ENCODE assay signal across 8 cellular contexts in the genomic region with DNA sequence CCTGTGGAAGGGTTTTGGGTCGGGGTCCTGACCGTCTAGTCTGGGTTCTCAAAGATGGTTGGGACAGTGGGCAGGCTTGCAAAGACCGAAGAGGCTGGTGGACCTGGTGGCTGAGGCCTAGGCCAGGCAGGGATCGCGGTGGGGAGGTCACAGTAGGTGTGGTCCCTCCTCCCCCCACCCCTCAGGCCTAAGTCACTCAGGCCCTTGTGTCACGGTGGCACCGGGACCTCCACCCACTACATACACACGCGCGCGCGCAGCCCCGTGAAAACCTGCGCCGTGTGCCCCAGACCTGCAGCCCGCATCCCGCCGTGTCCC. TPM values are rescaled to one million over a fixed set of nuclear protein-coding genes. Genes with fewer than 3 reads are reported as not detected.
A peak's percentile ranks its signal among the peaks of the same experiment; 100 is the strongest.
DNase-seq lines count a peak whose midpoint lies in the region; ATAC-seq and TF ChIP-seq lines count a peak whose summit lies in the region.

No MANE protein-coding gene starts in this region.

- no peak overlapping the region for H3K4ac ChIP-seq in mesendoderm (ENCODE audit: low read depth, low read length)

- no peaks in the 10 kb centered on the region for H3K79me2 ChIP-seq in mesendoderm (ENCODE audit: control insufficient read depth, insufficient read depth, low read length)

- peak overlapping the region; percentile 42 for H3K4me2 ChIP-seq in mesendoderm (ENCODE audit: low read length)

- H2BK120ac ChIP-seq in mesendoderm (ENCODE audit: low read depth, low read length): no peak overlapping the region

- no peak overlapping the region for H3K18ac ChIP-seq in mesendoderm (ENCODE audit: low read length)

- no peak overlapping the region for H2BK15ac ChIP-seq in mesendoderm (replicated peaks; ENCODE audit: low read depth)

- H3K9ac ChIP-seq in mesendoderm (ENCODE audit: low read length): peak overlapping the region; percentile 60

- H3K56ac ChIP-seq in mesendoderm (ENCODE audit: low read length): peak overlapping the region; percentile 73

- H3K36me3 ChIP-seq in effector memory CD4-positive, alpha-beta T cell (ENCODE audit: control insufficient read depth, insufficient read depth, low read length): peaks cover 36% of the 10 kb centered on the region
- H3K36me3 ChIP-seq in mesendoderm (ENCODE audit: control insufficient read depth, insufficient read depth, low read length) (peaks cover 5% of the 10 kb centered on the region), thoracic aorta (peaks cover 6% of the 10 kb centered on the region)

- H4K5ac ChIP-seq in mesendoderm (ENCODE audit: low read length): no peak overlapping the region

- no peak overlapping the region for H2AK5ac ChIP-seq in mesendoderm (ENCODE audit: low read length)

- no peak overlapping the region for H2BK5ac ChIP-seq in mesendoderm (ENCODE audit: low read length)

- H3K27me3 ChIP-seq in effector memory CD4-positive, alpha-beta T cell (replicated peaks; ENCODE audit: control insufficient read depth, insufficient read depth, low read length, poor library complexity, severe bottlenecking): peaks cover 5% of the 10 kb centered on the region
- H3K27me3 ChIP-seq in mesendoderm (ENCODE audit: insufficient read depth, low read length, poor library complexity) (no peaks in the 10 kb centered on the region), thoracic aorta (replicated peaks; ENCODE audit: insufficient read depth) (no peaks in the 10 kb centered on the region)

- H3K79me1 ChIP-seq in mesendoderm (ENCODE audit: low read length): no peaks in the 10 kb centered on the region

- no peak for ATAC-seq in thoracic aorta (ENCODE audit: insufficient number of reproducible peaks, low FRiP score, low read depth)
- ATAC-seq in GM19467 (IDR thresholded peaks at IDR 0.05; ENCODE audit: unreplicated experiment): no peak

- no peak overlapping the region for H4K8ac ChIP-seq in mesendoderm (ENCODE audit: low read depth, low read length)

- H3K23ac ChIP-seq in mesendoderm (ENCODE audit: low read length): no peak overlapping the region

- peak overlapping the region; percentile 71 for H3K4me3 ChIP-seq in effector memory CD4-positive, alpha-beta T cell (ENCODE audit: insufficient read depth, low read depth, low read length, poor library complexity, severe bottlenecking)
- H3K4me3 ChIP-seq in mesendoderm (ENCODE audit: low read length): no peak overlapping the region
- peak overlapping the region; percentile 86 for H3K4me3 ChIP-seq in thoracic aorta

- TF ChIP-seq CTCF in thoracic aorta (IDR thresholded peaks at IDR 0.05): no peak

- WGBS in mesendoderm (ENCODE audit: extremely low coverage, insufficient coverage, low lambda C conversion rate): no CpG with 5 or more reads among the region's 18 CpGs

- no peak overlapping the region for H3K27ac ChIP-seq in effector memory CD4-positive, alpha-beta T cell (ENCODE audit: insufficient read depth, low read length, poor library complexity, severe bottlenecking)
- no peak overlapping the region for H3K27ac ChIP-seq in mesendoderm (ENCODE audit: low read depth, low read length)
- H3K27ac ChIP-seq in thoracic aorta: no peak overlapping the region

- no peaks in the 10 kb centered on the region for H3K9me3 ChIP-seq in effector memory CD4-positive, alpha-beta T cell (ENCODE audit: control insufficient read depth, low read length)
- no peaks in the 10 kb centered on the region for H3K9me3 ChIP-seq in thoracic aorta

- peaks cover 12% of the 10 kb centered on the region for H3K4me1 ChIP-seq in effector memory CD4-positive, alpha-beta T cell (ENCODE audit: control insufficient read depth, insufficient read depth, low read length, poor library complexity, severe bottlenecking)
- H3K4me1 ChIP-seq in mesendoderm (ENCODE audit: control insufficient read depth, low read depth, low read length) (no peaks in the 10 kb centered on the region), thoracic aorta (ENCODE audit: control insufficient read depth in 1 of 2, low read depth in 2 of 2) (peaks cover 10 to 21% of the 10 kb centered on the region in 2 donors)

- DNase-seq in NCI-H1105 treated with DMSO at 0.1 percent for 48 hours (lab: John Stamatoyannopoulos, UW): peak; percentile 38
- no peak for DNase-seq in NCI-H1105 (lab: John Stamatoyannopoulos, UW)
- DNase-seq in effector memory CD4-positive, alpha-beta T cell: no peak
- DNase-seq in mesendoderm: no peak
- no peak for DNase-seq in thoracic aorta (ENCODE audit: low spot score)
- DNase-seq in NCI-H82 treated with DMSO at 0.1 percent for 48 hours (lab: John Stamatoyannopoulos, UW; ENCODE audit: unreplicated experiment): no peak
- DNase-seq in activated gamma-delta T cell (lab: John Stamatoyannopoulos, UW): no peak

RNA-seq across cellular contexts. Expression of gene SEC61A1, which starts 24.2 kb away (rescaled TPM):
- polyA plus RNA-seq in mesendoderm (2013, experiment 1 of 2): 140 TPM
- polyA plus RNA-seq in mesendoderm (2013, experiment 2 of 2): 137 TPM
- total RNA-seq in thoracic aorta: 100 to 1,000 TPM; 149 to 182 TPM

RNA-seq across cellular contexts. Expression of gene RUVBL1, which starts 47.2 kb away (rescaled TPM):
- polyA plus RNA-seq in mesendoderm (2013, experiment 1 of 2): 80.0 TPM
- 79.2 TPM for polyA plus RNA-seq in mesendoderm (2013, experiment 2 of 2)
- 10 to 100 TPM; 14.1 to 18.6 TPM for total RNA-seq in thoracic aorta
